8 cellular contexts compared by ENCODE assay signal in the genomic region with DNA sequence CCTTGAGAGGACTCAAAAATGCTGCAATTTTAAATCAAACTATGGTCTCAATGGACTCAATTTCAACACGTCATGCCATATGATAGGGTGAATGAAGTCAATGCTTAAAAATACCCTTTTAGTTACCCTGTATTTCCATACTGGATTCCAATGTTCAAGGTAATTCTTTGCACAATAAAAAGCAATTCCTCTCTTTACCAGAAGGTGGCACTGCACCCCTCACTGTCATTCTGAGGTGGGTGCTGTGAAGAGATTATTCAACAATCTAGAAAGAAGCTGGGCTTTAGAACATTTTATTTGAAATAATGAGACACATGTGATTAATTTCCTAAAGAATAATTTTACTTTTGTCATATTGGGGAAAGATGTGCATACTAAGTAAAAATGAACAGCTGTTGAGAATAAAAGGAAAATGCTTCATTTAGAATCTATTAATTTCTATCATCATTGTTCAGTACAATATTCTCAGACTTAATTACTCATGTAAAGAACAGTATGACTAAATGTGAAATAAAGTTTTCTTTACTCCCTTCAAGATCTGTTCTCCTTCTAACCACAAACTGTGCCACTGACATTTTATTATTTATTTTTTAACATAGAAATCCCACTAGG.
DNase-seq lines count a peak whose midpoint lies in the region; ATAC-seq and TF ChIP-seq lines count a peak whose summit lies in the region.

No MANE protein-coding gene starts in this region.

- intact Hi-C loops in psoas muscle (cut with DNase I) = no loop called here

- TF ChIP-seq CTCF in KMS-11 (conservative IDR thresholded peaks at IDR 0.05; ENCODE audit: low read depth, low read length) (peak; percentile 75), fibroblast of pulmonary artery (IDR thresholded peaks at IDR 0.05; ENCODE audit: low read length, missing control alignments) (peak; percentile 87), psoas muscle (IDR thresholded peaks at IDR 0.05) (peak; percentile 58)

- H3K79me2 ChIP-seq in GM23248 (ENCODE audit: insufficient read depth) (no peaks in the 10 kb centered on the region), KMS-11 (ENCODE audit: insufficient read depth, low read depth) (no peaks in the 10 kb centered on the region)

- no peak overlapping the region for H3K4me3 ChIP-seq in GM23248
- no peak overlapping the region for H3K4me3 ChIP-seq in KMS-11 (IDR thresholded peaks at IDR 0.05; ENCODE audit: insufficient read depth, low read depth, low read length)
- no peak overlapping the region for H3K4me3 ChIP-seq in SK-N-MC
- no peak overlapping the region for H3K4me3 ChIP-seq in fibroblast of pulmonary artery (replicated peaks; ENCODE audit: low read depth, low read length)
- no peak overlapping the region for H3K4me3 ChIP-seq in psoas muscle

- no peaks in the 10 kb centered on the region for H4K20me1 ChIP-seq in GM23248 (ENCODE audit: insufficient read depth)
- H4K20me1 ChIP-seq in KMS-11 (ENCODE audit: insufficient read depth) = no peaks in the 10 kb centered on the region

- 0% methylated on average over 1 of the region's 1 CpG for WGBS in GM23248 (ENCODE audit: low coverage in 1 of 2, low lambda C conversion rate in 2 of 2, missing lambda C conversion rate in 2 of 2), 2 experiments
- WGBS in psoas muscle, 3 donors = 0 to 1% (median 0%) methylated on average over 1 of the region's 1 CpG

- no peaks in the 10 kb centered on the region for H3K9me2 ChIP-seq in GM23248 (ENCODE audit: insufficient read depth)

- H3K4me2 ChIP-seq in GM23248 (ENCODE audit: unreplicated experiment) (no peak overlapping the region), KMS-11 (no peak overlapping the region)

- ATAC-seq in psoas muscle (no peak), HG03457 (IDR thresholded peaks at IDR 0.05; ENCODE audit: unreplicated experiment) (no peak)

- no peaks in the 10 kb centered on the region for H3F3A ChIP-seq in GM23248 (ENCODE audit: insufficient read depth)

- in situ Hi-C loops in GM23248 (cut with MboI) = no loop called here

- DNase-seq in stimulated activated CD4-positive, alpha-beta T cell treated with anti-CD3 and anti-CD28 coated beads, Interleukin-4, amount 100 ng/mL, for 24 hours = peak; percentile 17
- no peak for DNase-seq in stimulated activated CD4-positive, alpha-beta T cell treated with anti-CD3 and anti-CD28 coated beads, Interleukin-12 subunit alpha, Interleukin-12 subunit beta, amount 100 ng/mL, for 4 hours
- DNase-seq in GM23248 (peak; percentile 44), SK-N-MC (ENCODE audit: low read depth, low spot score) (peak; percentile 58), fibroblast of pulmonary artery (ENCODE audit: low read depth) (peak; percentile 71), psoas muscle (no peak)

- H3K36me3 ChIP-seq in GM23248 (ENCODE audit: low read depth) (no peaks in the 10 kb centered on the region), KMS-11 (ENCODE audit: insufficient read depth) (no peaks in the 10 kb centered on the region), SK-N-MC (ENCODE audit: insufficient read depth, low read length) (no peaks in the 10 kb centered on the region), psoas muscle (ENCODE audit: insufficient read depth in 1 of 2, low read depth in 1 of 2) (no peaks in the 10 kb centered on the region)

- H2AFZ ChIP-seq in GM23248 (no peak overlapping the region), KMS-11 (ENCODE audit: low read depth) (no peak overlapping the region)

- no peak overlapping the region for H3K27ac ChIP-seq in GM23248
- no peak overlapping the region for H3K27ac ChIP-seq in KMS-11
- H3K27ac ChIP-seq in SK-N-MC = peak overlapping the region; percentile 50; the same call in 1 of the 2 replicates
- no peak overlapping the region for H3K27ac ChIP-seq in psoas muscle

- H3K9ac ChIP-seq in GM23248 = no peak overlapping the region
- no peak overlapping the region for H3K9ac ChIP-seq in KMS-11
- H3K9ac ChIP-seq in SK-N-MC (ENCODE audit: insufficient read length) = no peak overlapping the region

- H3K4me1 ChIP-seq in GM23248 (ENCODE audit: insufficient read depth) = no peaks in the 10 kb centered on the region
- peaks cover 4% of the 10 kb centered on the region for H3K4me1 ChIP-seq in KMS-11 (ENCODE audit: low read depth, poor library complexity, severe bottlenecking)
- no peaks in the 10 kb centered on the region for H3K4me1 ChIP-seq in psoas muscle

- H3K27me3 ChIP-seq in GM23248 (replicated peaks; ENCODE audit: insufficient read depth) (no peaks in the 10 kb centered on the region), KMS-11 (ENCODE audit: insufficient read depth, low read depth) (no peaks in the 10 kb centered on the region), psoas muscle (ENCODE audit: insufficient read depth in 3 of 3, low read length in 2 of 3) (no peaks in the 10 kb centered on the region)

- H3K9me3 ChIP-seq in GM23248 (ENCODE audit: low read depth) (no peaks in the 10 kb centered on the region), SK-N-MC (ENCODE audit: low read depth, low read length) (peaks cover 8% of the 10 kb centered on the region; the same call in 1 of the 2 replicates), psoas muscle (no peaks in the 10 kb centered on the region)

Comparison
In these comparisons a context has a peak if more than half of its experiments do, and no peak if none do; other contexts are left out.
1. DNase-seq: peak in stimulated activated CD4-positive, alpha-beta T cell treated with anti-CD3 and anti-CD28 coated beads, Interleukin-4, amount 100 ng/mL, for 24 hours (single experiment), GM23248 (single experiment), SK-N-MC (single experiment) and fibroblast of pulmonary artery (single experiment); none in stimulated activated CD4-positive, alpha-beta T cell treated with anti-CD3 and anti-CD28 coated beads, Interleukin-12 subunit alpha, Interleukin-12 subunit beta, amount 100 ng/mL, for 4 hours (single experiment) and psoas muscle (0 of 2).
2. Peak in every context shown above with its lines, with median percentiles within 50 percentile points of each other: CTCF ChIP-seq.